Comparison of ENCODE assay signal across 1 cellular context in the genomic region with DNA sequence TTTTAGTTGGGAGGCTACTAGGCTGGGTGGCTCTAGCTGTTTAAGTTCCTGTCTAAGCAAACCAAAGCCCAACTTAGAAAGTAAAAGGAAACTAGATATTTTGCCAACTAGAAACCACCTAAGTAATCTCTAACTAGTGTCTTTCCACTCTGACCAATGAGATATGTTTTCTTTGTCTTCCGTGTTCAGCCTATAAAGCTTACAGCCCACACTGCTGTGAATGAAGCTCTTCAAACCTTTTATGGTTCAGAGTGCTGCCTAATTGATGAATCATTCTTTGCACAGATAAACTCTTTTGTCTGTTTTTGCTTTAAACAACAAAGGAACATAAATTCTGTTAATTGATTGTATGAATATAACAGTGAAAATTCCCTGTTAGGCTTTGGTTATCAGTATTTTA.
TF ChIP-seq lines count a peak whose summit lies in the region.

No MANE protein-coding gene starts in this region.

TF ChIP-seq in IMR-90, 13 proteins besides CTCF, POLR2A, EP300 and RAD21 (continued from another document):
- TF ChIP-seq FOS (IDR thresholded peaks at IDR 0.05; ENCODE audit: low read depth, low read length) (no peak), MAZ (IDR thresholded peaks at IDR 0.05; ENCODE audit: borderline replicate concordance, low read depth, low read length) (no peak), MXI1 (IDR thresholded peaks at IDR 0.05; ENCODE audit: borderline replicate concordance, low read depth, low read length) (no peak), RFX5 (IDR thresholded peaks at IDR 0.05; ENCODE audit: low read depth, low read length) (no peak), CEBPB (IDR thresholded peaks at IDR 0.05; ENCODE audit: low read depth, low read length) (no peak), NFE2L2 (IDR thresholded peaks at IDR 0.05; ENCODE audit: low read depth, low read length) (no peak), BHLHE40 (IDR thresholded peaks at IDR 0.05; ENCODE audit: low read depth, low read length) (no peak), SMC3 (IDR thresholded peaks at IDR 0.05; ENCODE audit: low read depth, low read length) (no peak), MAFK (IDR thresholded peaks at IDR 0.05; ENCODE audit: low read depth, low read length) (no peak), CHD1 (IDR thresholded peaks at IDR 0.05; ENCODE audit: low read depth, low read length) (no peak)
- TF ChIP-seq, protein P1, sequence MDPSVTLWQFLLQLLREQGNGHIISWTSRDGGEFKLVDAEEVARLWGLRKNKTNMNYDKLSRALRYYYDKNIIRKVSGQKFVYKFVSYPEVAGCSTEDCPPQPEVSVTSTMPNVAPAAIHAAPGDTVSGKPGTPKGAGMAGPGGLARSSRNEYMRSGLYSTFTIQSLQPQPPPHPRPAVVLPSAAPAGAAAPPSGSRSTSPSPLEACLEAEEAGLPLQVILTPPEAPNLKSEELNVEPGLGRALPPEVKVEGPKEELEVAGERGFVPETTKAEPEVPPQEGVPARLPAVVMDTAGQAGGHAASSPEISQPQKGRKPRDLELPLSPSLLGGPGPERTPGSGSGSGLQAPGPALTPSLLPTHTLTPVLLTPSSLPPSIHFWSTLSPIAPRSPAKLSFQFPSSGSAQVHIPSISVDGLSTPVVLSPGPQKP (IDR thresholded peaks at IDR 0.05; ENCODE audit: borderline replicate concordance, low read depth, low read length): no peak
